ENCODE assay signal across 10 cellular contexts in the genomic region with DNA sequence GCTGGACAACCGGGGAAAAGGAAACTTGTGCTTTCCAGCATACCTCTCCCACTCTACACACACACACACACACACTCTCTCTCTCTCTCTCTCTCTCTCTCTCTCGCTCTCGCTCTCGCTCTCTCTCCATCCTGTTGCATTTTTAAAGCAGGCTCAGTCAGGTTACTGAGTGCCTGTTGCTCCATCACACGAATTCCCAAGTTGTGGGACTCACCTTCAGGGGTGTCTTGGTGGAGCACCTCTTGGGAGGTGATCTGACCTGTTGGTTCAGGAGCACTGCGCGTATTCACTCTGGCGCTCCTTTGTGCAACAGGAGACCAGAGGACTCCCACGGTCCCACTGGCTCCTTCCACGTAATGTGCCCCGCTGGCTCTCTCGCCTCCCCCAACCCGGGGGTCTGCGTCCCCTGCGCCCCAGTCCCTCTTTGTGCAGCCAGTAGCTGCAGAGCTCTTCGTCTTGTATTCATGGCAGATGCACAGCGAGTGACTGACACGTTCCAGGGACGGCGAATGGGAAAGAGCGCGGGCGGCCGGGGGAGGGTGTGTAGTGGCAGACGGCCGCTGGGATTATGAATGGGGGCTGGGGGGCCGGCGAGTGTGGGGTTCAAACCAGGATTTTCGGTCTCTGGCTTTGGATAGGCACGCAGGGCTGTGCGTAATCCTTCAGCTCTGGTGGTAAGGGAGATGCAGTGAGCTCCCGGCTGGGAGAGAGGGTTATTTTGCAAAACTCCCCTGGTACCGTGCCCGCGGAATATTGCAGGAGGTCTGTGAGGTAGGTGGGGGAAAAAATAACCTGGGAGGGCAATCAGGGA. TPM values are rescaled to one million over a fixed set of nuclear protein-coding genes. Genes with fewer than 3 reads are reported as not detected.
DNase-seq lines count a peak whose midpoint lies in the region; ATAC-seq, FAIRE-seq and TF ChIP-seq lines count a peak whose summit lies in the region.
"Had no signal": no experiment of that assay in that cellular context is flagged by ENCODE, and none has a peak within 500 bp of the region (broad histone marks: within the 10 kb centered on the region; RNA-seq: fewer than 3 reads in every experiment).

No MANE protein-coding gene starts in this region.

- intact Hi-C loops in pancreas (cut with DNase I): no loop called here

- DNase-seq in EL (peak; percentile 47), Peyer's patch (no peak), cardiac muscle cell (ENCODE audit: low read depth in 1 of 2, low spot score in 1 of 2) (peak; percentile 3 to 30), pancreas (peak in 2 of 6 donors; percentile 38 to 43), T-cell (no peak), immature natural killer cell (no peak)
- DNase-seq in activated CD4-positive, alpha-beta T cell treated with anti-CD3 and anti-CD28 coated beads, Interleukin-2, amount 10 ng/mL, durations not matched to agents 7 days and 5 days: no peak

- CTCF ChIA-PET in T-cell (lab: Charles Lee): no interaction called here
- CTCF ChIA-PET in activated CD4-positive, alpha-beta T cell treated with anti-CD3 and anti-CD28 coated beads, Interleukin-2, amount 10 ng/mL, durations not matched to agents 7 days and 5 days (lab: Charles Lee): interaction anchor here (0.6 kb wide), 1 partner anchor 1796 kb away, joined by 4 read pairs; no protein-coding TSS in a partner anchor

- H3K27ac ChIP-seq in Peyer's patch (peak overlapping the region in 1 of 4 donors; percentile 17), cardiac muscle cell (no peak overlapping the region), pancreas (no peak overlapping the region)

- ATAC-seq in pancreas (peak in 3 of 4 donors; percentile 12 to 20 (median 14)), T-cell (replicated peaks in 1 of 4) (no peak), HG03175 (IDR thresholded peaks at IDR 0.05; ENCODE audit: unreplicated experiment) (no peak)

- H3K27me3 ChIP-seq in Peyer's patch: peaks cover 0 to 6% of the 10 kb centered on the region in 2 donors
- H3K27me3 ChIP-seq in cardiac muscle cell: peaks cover 66% of the 10 kb centered on the region
- peaks cover 0 to 9% (median 0%) of the 10 kb centered on the region in 4 donors for H3K27me3 ChIP-seq in pancreas

- no peak for FAIRE-seq in pancreas (lab: Jason Lieb, UNC)
- FAIRE-seq: GM12891 had no signal

- no peak for TF ChIP-seq POLR2A in Peyer's patch (IDR thresholded peaks at IDR 0.05)

- H3K4me3 Mint-ChIP-seq in T-cell (no peak overlapping the region), immature natural killer cell (peak overlapping the region in 1 of 5 donors; percentile 33)
- H3K4me3 Mint-ChIP-seq in activated CD4-positive, alpha-beta T cell treated with anti-CD3 and anti-CD28 coated beads, Interleukin-2, amount 10 ng/mL, durations not matched to agents 7 days and 5 days: no peak overlapping the region
- H3K4me3 Mint-ChIP-seq: activated naive CD8-positive, alpha-beta T cell had no signal

- peaks cover 0 to 10% (median 0%) of the 10 kb centered on the region in 4 donors for H3K4me1 ChIP-seq in Peyer's patch
- H3K4me1 ChIP-seq in cardiac muscle cell (ENCODE audit: low read depth): no peaks in the 10 kb centered on the region
- H3K4me1 ChIP-seq in pancreas: no peaks in the 10 kb centered on the region

- POLR2A ChIA-PET in T-cell (lab: Charles Lee): no interaction called here
- POLR2A ChIA-PET in activated CD4-positive, alpha-beta T cell treated with anti-CD3 and anti-CD28 coated beads, Interleukin-2, amount 10 ng/mL, durations not matched to agents 7 days and 5 days (lab: Charles Lee): no interaction called here

- H3K36me3 ChIP-seq in Peyer's patch (no peaks in the 10 kb centered on the region), cardiac muscle cell (no peaks in the 10 kb centered on the region), pancreas (no peaks in the 10 kb centered on the region)

- H3K36me3 Mint-ChIP-seq in T-cell: no peaks in the 10 kb centered on the region
- H3K36me3 Mint-ChIP-seq in activated CD4-positive, alpha-beta T cell treated with anti-CD3 and anti-CD28 coated beads, Interleukin-2, amount 10 ng/mL, durations not matched to agents 7 days and 5 days (ENCODE audit: low read depth): no peaks in the 10 kb centered on the region
- peaks cover 0 to 3% (median 0%) of the 10 kb centered on the region in 3 donors for H3K36me3 Mint-ChIP-seq in immature natural killer cell
- H3K36me3 Mint-ChIP-seq: activated naive CD8-positive, alpha-beta T cell had no signal

- H3K27ac Mint-ChIP-seq in T-cell (no peak overlapping the region), immature natural killer cell (no peak overlapping the region)
- no peak overlapping the region for H3K27ac Mint-ChIP-seq in activated CD4-positive, alpha-beta T cell treated with anti-CD3 and anti-CD28 coated beads, Interleukin-2, amount 10 ng/mL, durations not matched to agents 7 days and 5 days
- H3K27ac Mint-ChIP-seq: activated naive CD8-positive, alpha-beta T cell had no signal

- peaks cover 35 to 44% of the 10 kb centered on the region in 2 donors for H3K27me3 Mint-ChIP-seq in T-cell
- peaks cover 61% of the 10 kb centered on the region for H3K27me3 Mint-ChIP-seq in activated CD4-positive, alpha-beta T cell treated with anti-CD3 and anti-CD28 coated beads, Interleukin-2, amount 10 ng/mL, durations not matched to agents 7 days and 5 days
- peaks cover 4 to 12% (median 6%) of the 10 kb centered on the region in 3 donors for H3K27me3 Mint-ChIP-seq in immature natural killer cell (ENCODE audit: low read depth in 3 of 3)

- H3K4me3 ChIP-seq in Peyer's patch (peak overlapping the region in 3 of 4 donors; percentile 4 to 45 (median 43)), cardiac muscle cell (peak overlapping the region; percentile 48), pancreas (peak overlapping the region in 1 of 4 donors; percentile 26)

- H3K9me3 ChIP-seq in Peyer's patch (no peaks in the 10 kb centered on the region), cardiac muscle cell (ENCODE audit: low read depth) (no peaks in the 10 kb centered on the region), pancreas (peaks cover 0 to 5% (median 0%) of the 10 kb centered on the region in 4 donors)

- 4% methylated on average over 35 of the region's 35 CpGs for WGBS in pancreas, 2 donors

- TF ChIP-seq CTCF in Peyer's patch (IDR thresholded peaks at IDR 0.05) (no peak), cardiac muscle cell (IDR thresholded peaks at IDR 0.05; ENCODE audit: low read depth, low read length) (no peak), pancreas (IDR thresholded peaks at IDR 0.05) (no peak)

- H3K9me3 Mint-ChIP-seq in T-cell: peaks cover 3 to 12% (median 9%) of the 10 kb centered on the region in 3 donors
- peaks cover 6% of the 10 kb centered on the region for H3K9me3 Mint-ChIP-seq in activated CD4-positive, alpha-beta T cell treated with anti-CD3 and anti-CD28 coated beads, Interleukin-2, amount 10 ng/mL, durations not matched to agents 7 days and 5 days
- H3K9me3 Mint-ChIP-seq in immature natural killer cell: peaks cover 6 to 39% (median 7%) of the 10 kb centered on the region in 6 donors

- H3K4me1 Mint-ChIP-seq in T-cell: peaks cover 0 to 1% (median 0%) of the 10 kb centered on the region in 3 donors
- peaks cover 1% of the 10 kb centered on the region for H3K4me1 Mint-ChIP-seq in activated CD4-positive, alpha-beta T cell treated with anti-CD3 and anti-CD28 coated beads, Interleukin-2, amount 10 ng/mL, durations not matched to agents 7 days and 5 days
- no peaks in the 10 kb centered on the region for H3K4me1 Mint-ChIP-seq in immature natural killer cell

RNA-seq across cellular contexts. Expression of gene PDE4B, which starts 0.6 kb away (rescaled TPM):
- total RNA-seq in Peyer's patch: 10 to 100 TPM in 2 of 4 donors, 1 to 10 TPM in 2; 2.1 to 96.6 (median 9.6) TPM
- 3.0 and 3.9 TPM in 2 replicates for total RNA-seq in cardiac muscle cell
- 0.65 and 4.8 TPM in 2 replicates for polyA plus RNA-seq in cardiac muscle cell
- 1 to 10 TPM in 3 of 6 donors, under 1 TPM in 3; 0.23 to 3.7 (median 0.90) TPM for total RNA-seq in pancreas
- 1 to 10 TPM in 1 of 2 donors, under 1 TPM in 1; 0.80 to 1.1 TPM for polyA plus RNA-seq in pancreas
- 100 to 1,000 TPM in 1 of 5 donors, 10 to 100 TPM in 4; 46.3 to 103 (median 54.1) TPM for total RNA-seq in T-cell
- total RNA-seq in activated CD4-positive, alpha-beta T cell treated with anti-CD3 and anti-CD28 coated beads, Interleukin-2, amount 10 ng/mL, durations not matched to agents 7 days and 5 days: 10 to 100 TPM; 26.5 to 27.7 TPM
- 10 to 100 TPM in 2 of 3 donors, 1 to 10 TPM in 1; 7.4 to 25.1 (median 18.9) TPM for polyA plus RNA-seq in immature natural killer cell

Comparison
In these comparisons a context has a peak if more than half of its experiments do, and no peak if none do; other contexts are left out.
1. DNase-seq: peak in EL (single experiment) and cardiac muscle cell (2 of 2); none in Peyer's patch (0 of 3), T-cell (0 of 34), activated CD4-positive, alpha-beta T cell treated with anti-CD3 and anti-CD28 coated beads, Interleukin-2, amount 10 ng/mL, durations not matched to agents 7 days and 5 days (single experiment) and immature natural killer cell (0 of 3).
2. ATAC-seq: peak in pancreas (3 of 4); none in T-cell (0 of 4) and HG03175 (single experiment).